In the genomic region with DNA sequence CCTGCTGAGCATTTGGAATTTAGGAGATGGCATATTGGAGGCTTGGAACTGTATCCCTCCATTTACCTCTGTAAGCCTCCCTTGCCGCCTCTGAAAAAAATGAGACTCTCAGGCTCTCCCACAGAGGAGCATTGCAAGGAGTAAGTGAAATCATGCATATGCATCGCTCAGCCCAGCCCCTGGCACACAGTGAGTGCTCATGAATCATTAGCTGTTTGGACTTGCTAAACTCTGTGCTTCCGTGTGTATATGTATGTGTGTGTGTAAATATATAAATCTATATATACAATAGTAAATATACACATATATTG, we compare ENCODE assay signal across 19 cellular contexts. TPM values are rescaled to one million over a fixed set of nuclear protein-coding genes. Genes with fewer than 3 reads are reported as not detected.
DNase-seq lines count a peak whose midpoint lies in the region; ATAC-seq and TF ChIP-seq lines count a peak whose summit lies in the region.
"Had no signal": no experiment of that assay in that cellular context is flagged by ENCODE, and none has a peak within 500 bp of the region (broad histone marks: within the 10 kb centered on the region; RNA-seq: fewer than 3 reads in every experiment).

No MANE protein-coding gene starts in this region.

- no peak overlapping the region for H3K4me3 ChIP-seq in epithelial cell of esophagus (ENCODE audit: low read length)

- H3K9me3 Mint-ChIP-seq in type B pancreatic cell, result no peaks in the 10 kb centered on the region

- H3K27me3 Mint-ChIP-seq in type B pancreatic cell, result peaks cover 82% of the 10 kb centered on the region

- H3K27ac Mint-ChIP-seq in type B pancreatic cell, result no peak overlapping the region
- H3K27ac Mint-ChIP-seq: CD8-positive, alpha-beta memory T cell; H9 had no signal

- TF ChIP-seq CTCF in epithelial cell of esophagus (IDR thresholded peaks at IDR 0.05; ENCODE audit: insufficient read depth, low read depth, low read length, missing control alignments) (no peak), type B pancreatic cell (conservative IDR thresholded peaks at IDR 0.05) (no peak)

- peak overlapping the region; percentile 80 for H3K4me3 Mint-ChIP-seq in type B pancreatic cell
- H3K4me3 Mint-ChIP-seq: CD8-positive, alpha-beta memory T cell had no signal

- H3K36me3 Mint-ChIP-seq in type B pancreatic cell, result no peaks in the 10 kb centered on the region

- H3K4me1 Mint-ChIP-seq in type B pancreatic cell (ENCODE audit: unreplicated experiment), result peaks cover 39% of the 10 kb centered on the region
- H3K4me1 Mint-ChIP-seq: CD8-positive, alpha-beta memory T cell had no signal

- ATAC-seq in HG02763 (IDR thresholded peaks at IDR 0.05; ENCODE audit: unreplicated experiment) (no peak), HG02885 (IDR thresholded peaks at IDR 0.05; ENCODE audit: poor library complexity, unreplicated experiment) (no peak)
- ATAC-seq: SK-N-SH treated with all-trans-retinoic acid at 6 μM for 48 hours had no signal

- DNase-seq in M059J (ENCODE audit: low read depth), result peak; percentile 79
- DNase-seq in epithelial cell of esophagus (ENCODE audit: low read depth), result peak; percentile 51
- DNase-seq in left kidney (ENCODE audit: low read depth, low spot score), result peak; percentile 17
- no peak for DNase-seq in type B pancreatic cell (ENCODE audit: extremely low spot score, unreplicated experiment)
- no peak for DNase-seq in DMS 273 (lab: John Stamatoyannopoulos, UW; ENCODE audit: unreplicated experiment)
- DNase-seq: CD8-positive, alpha-beta memory T cell; KBM-7; NCI-H1417 treated with DMSO at 0.1 percent for 48 hours; NCI-H187 treated with DMSO at 0.1 percent for 48 hours; NCI-H226; NCI-H524; NCI-H82; OCI-M1; RPMI8226; SIG-M5 had no signal

RNA-seq across cellular contexts. Expression of a gene that starts 17.1 kb away (rescaled TPM):
- 50.3 and 90.4 TPM in 2 replicates for total RNA-seq in M059J (2014; rRNA removed; shearing (Covaris generic))
- total RNA-seq in type B pancreatic cell (ENCODE audit: low replicate concordance), result 102 and 130 TPM in 2 replicates
- total RNA-seq: CD8-positive, alpha-beta memory T cell had no signal

Comparison
In these comparisons a context has a peak if more than half of its experiments do, and no peak if none do; other contexts are left out.
1. DNase-seq: peak in M059J (single experiment), epithelial cell of esophagus (single experiment) and left kidney (single experiment); none in type B pancreatic cell (single experiment) and DMS 273 (single experiment).